2 cellular contexts compared by ENCODE assay signal in genomic region chr12:40225337-40225983, GRCh38.
TF ChIP-seq lines count a peak whose summit lies in the region.

No MANE protein-coding gene starts in this region.

TF ChIP-seq in SK-N-SH, 30 proteins besides CTCF, POLR2A, EP300 and RAD21 (continued from another document):
- TF ChIP-seq USF2 (IDR thresholded peaks at IDR 0.05; ENCODE audit: borderline replicate concordance, low read depth, low read length) (no peak), YY1 (IDR thresholded peaks at IDR 0.05; ENCODE audit: low read depth) (no peak), NFIC (IDR thresholded peaks at IDR 0.05; ENCODE audit: borderline replicate concordance) (no peak), FOXJ3 (CRISPR knock-in tag; IDR thresholded peaks at IDR 0.05) (no peak), JUND (IDR thresholded peaks at IDR 0.05) (no peak), TAF1 (IDR thresholded peaks at IDR 0.05; ENCODE audit: borderline replicate concordance, low read depth, low read length) (no peak)

TF ChIP-seq in SK-N-SH treated with all-trans-retinoic acid at 6 μM for 48 hours, 23 proteins besides CTCF, POLR2A, EP300 and RAD21:
- TF ChIP-seq CREB5 (CRISPR knock-in tag; IDR thresholded peaks at IDR 0.05; ENCODE audit: low read depth) (no peak), CSRNP3 (CRISPR knock-in tag; IDR thresholded peaks at IDR 0.05) (no peak), ZNF565 (CRISPR knock-in tag; conservative IDR thresholded peaks at IDR 0.05; ENCODE audit: low read depth) (no peak)
TF ChIP-seq in SK-N-SH treated with all-trans-retinoic acid at 6 μM for 48 hours: peak in this region for 0.
